ENCODE assay signal across 10 cellular contexts in the genomic region with DNA sequence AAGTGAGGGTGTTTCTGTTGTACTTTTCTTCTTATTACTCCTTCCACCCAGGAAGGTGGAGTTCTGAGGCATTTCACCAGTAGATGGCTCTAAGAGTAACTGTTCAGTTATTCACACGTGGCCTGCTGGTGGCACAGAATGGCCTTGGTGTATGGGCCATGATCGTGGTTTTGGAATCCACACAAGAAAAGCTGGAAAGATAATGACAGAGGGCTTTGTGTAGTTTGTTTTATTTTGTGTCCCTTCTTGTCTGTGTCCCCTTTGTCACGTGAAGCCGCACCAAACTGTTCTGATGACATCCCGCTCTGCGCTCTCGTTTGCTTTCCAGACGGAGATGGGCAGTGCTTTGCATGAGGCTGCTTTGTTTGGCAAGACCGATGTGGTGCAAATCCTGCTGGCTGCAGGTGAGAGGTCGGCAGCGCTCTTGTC.
DNase-seq lines count a peak whose midpoint lies in the region; ATAC-seq and TF ChIP-seq lines count a peak whose summit lies in the region.
"Had no signal": no experiment of that assay in that cellular context is flagged by ENCODE, and none has a peak within 500 bp of the region (broad histone marks: within the 10 kb centered on the region; RNA-seq: fewer than 3 reads in every experiment).

No MANE protein-coding gene starts in this region.

- POLR2A ChIA-PET in activated CD4-positive, alpha-beta T cell treated with anti-CD3 and anti-CD28 coated beads for 36 hours (lab: Charles Lee): no interaction called here

- peaks cover 23% of the 10 kb centered on the region for H3K4me1 Mint-ChIP-seq in HFFc6 (ENCODE audit: low read depth)
- no peaks in the 10 kb centered on the region for H3K4me1 Mint-ChIP-seq in activated CD4-positive, alpha-beta T cell treated with anti-CD3 and anti-CD28 coated beads for 36 hours

- peak overlapping the region; percentile 8; the same call in 1 of the 2 replicates for H3K4me3 Mint-ChIP-seq in HFFc6
- H3K4me3 Mint-ChIP-seq in activated CD4-positive, alpha-beta T cell treated with anti-CD3 and anti-CD28 coated beads for 36 hours: no peak overlapping the region

- peak overlapping the region; percentile 76 for H3K27ac ChIP-seq in layer of hippocampus (ENCODE audit: low read depth, low read length)

- H3K27ac Mint-ChIP-seq in HFFc6: peak overlapping the region; percentile 52
- H3K27ac Mint-ChIP-seq in activated CD4-positive, alpha-beta T cell treated with anti-CD3 and anti-CD28 coated beads for 36 hours: no peak overlapping the region

- no peaks in the 10 kb centered on the region for H3K27me3 Mint-ChIP-seq in HFFc6 (ENCODE audit: insufficient read depth)
- H3K27me3 Mint-ChIP-seq in activated CD4-positive, alpha-beta T cell treated with anti-CD3 and anti-CD28 coated beads for 36 hours: no peaks in the 10 kb centered on the region

- no peak for TF ChIP-seq POLR2A in lower leg skin (IDR thresholded peaks at IDR 0.05)

- intact Hi-C loops in lower leg skin (cut with DNase I; ENCODE audit: low total_unique reads): loop anchor here (10.0 kb wide), 1 partner anchor 262 kb away; no protein-coding TSS in a partner anchor
- intact Hi-C loops in activated CD4-positive, alpha-beta T cell treated with anti-CD3 and anti-CD28 coated beads for 36 hours (cut with DNase I, micrococcal nuclease): loop anchor here in 1 of 2 experiments (10.0 kb wide), 1 partner anchor 222 kb away; no protein-coding TSS in a partner anchor

- H3K27me3 ChIP-seq in layer of hippocampus (ENCODE audit: control insufficient read depth, insufficient read depth, low read length): no peaks in the 10 kb centered on the region

- ATAC-seq in GM19035 (IDR thresholded peaks at IDR 0.05; ENCODE audit: unreplicated experiment): no peak
- no peak for ATAC-seq in activated CD4-positive, alpha-beta T cell treated with anti-CD3 and anti-CD28 coated beads for 36 hours
- ATAC-seq: right cardiac atrium had no signal

- DNase-seq in AG08396 (ENCODE audit: low spot score) (peak; percentile 27), HFFc6 (peak; percentile 50), amygdala (lab: John Stamatoyannopoulos, UW) (peak in 42 of 56 donors; percentile 3 to 73 (median 43)), lower leg skin (ENCODE audit: low spot score in 2 of 2) (no peak)
- DNase-seq in activated naive CD4-positive, alpha-beta T cell treated with Interleukin-2 at 50 U/mL for 16 hours: no peak
- no peak for DNase-seq in activated CD4-positive, alpha-beta T cell treated with anti-CD3 and anti-CD28 coated beads for 36 hours
- DNase-seq: activated naive CD4-positive, alpha-beta T cell; right cardiac atrium had no signal

- H3K4me3 ChIP-seq in lower leg skin (ENCODE audit: low read depth, poor library complexity, severe bottlenecking): no peak overlapping the region

- TF ChIP-seq CTCF in HFFc6 (IDR thresholded peaks at IDR 0.05) (peak; percentile 71; the same call in 1 of the 2 replicates), lower leg skin (IDR thresholded peaks at IDR 0.05) (no peak)

- H3K36me3 Mint-ChIP-seq in HFFc6 (ENCODE audit: low read depth): peaks cover 7% of the 10 kb centered on the region
- peaks cover 4% of the 10 kb centered on the region for H3K36me3 Mint-ChIP-seq in activated CD4-positive, alpha-beta T cell treated with anti-CD3 and anti-CD28 coated beads for 36 hours (ENCODE audit: low read depth)

- no peaks in the 10 kb centered on the region for H3K9me3 Mint-ChIP-seq in HFFc6
- H3K9me3 Mint-ChIP-seq in activated CD4-positive, alpha-beta T cell treated with anti-CD3 and anti-CD28 coated beads for 36 hours (ENCODE audit: low read depth): no peaks in the 10 kb centered on the region

- CTCF ChIA-PET in activated CD4-positive, alpha-beta T cell treated with anti-CD3 and anti-CD28 coated beads for 36 hours (lab: Charles Lee): interaction anchor here (0.6 kb wide), 1 partner anchor 114 kb away, joined by 4 read pairs; no protein-coding TSS in a partner anchor

- whole genome bisulfite sequencing in lower leg skin, 2 donors: 77 to 80% methylated on average over 11 of the region's 11 CpGs

Comparison
In these comparisons a context has a peak if more than half of its experiments do, and no peak if none do; other contexts are left out.
1. DNase-seq: peak in AG08396 (single experiment), HFFc6 (single experiment) and amygdala (42 of 56); none in lower leg skin (0 of 2), activated naive CD4-positive, alpha-beta T cell treated with Interleukin-2 at 50 U/mL for 16 hours (single experiment) and activated CD4-positive, alpha-beta T cell treated with anti-CD3 and anti-CD28 coated beads for 36 hours (single experiment).